Comparison of ENCODE assay signal across 15 cellular contexts in genomic region chr4:188008377-188008776, GRCh38. TPM values are rescaled to one million over a fixed set of nuclear protein-coding genes. Genes with fewer than 3 reads are reported as not detected.
DNase-seq lines count a peak whose midpoint lies in the region; ATAC-seq and TF ChIP-seq lines count a peak whose summit lies in the region.
"Had no signal": no experiment of that assay in that cellular context is flagged by ENCODE, and none has a peak within 500 bp of the region (broad histone marks: within the 10 kb centered on the region; RNA-seq: fewer than 3 reads in every experiment).

No MANE protein-coding gene starts in this region.

- no peak overlapping the region for H3K4me3 ChIP-seq in SJCRH30
- H3K4me3 ChIP-seq in Peyer's patch = no peak overlapping the region

- H3K27me3 Mint-ChIP-seq in HFFc6 (ENCODE audit: insufficient read depth) = no peaks in the 10 kb centered on the region
- H3K27me3 Mint-ChIP-seq in activated CD4-positive, alpha-beta memory T cell treated with anti-CD3 and anti-CD28 coated beads for 36 hours = no peaks in the 10 kb centered on the region
- H3K27me3 Mint-ChIP-seq: activated CD8-positive, alpha-beta T cell treated with anti-CD3 and anti-CD28 coated beads for 36 hours had no signal

- no peaks in the 10 kb centered on the region for H3K4me1 ChIP-seq in SJCRH30
- H3K4me1 ChIP-seq in Peyer's patch = no peaks in the 10 kb centered on the region
- H3K4me1 ChIP-seq: parathyroid adenoma had no signal

- intact Hi-C loops in activated CD4-positive, alpha-beta memory T cell treated with anti-CD3 and anti-CD28 coated beads for 36 hours (cut with micrococcal nuclease) = no loop called here

- H3K9me3 ChIP-seq in SJCRH30 (replicated peaks) (no peaks in the 10 kb centered on the region), Peyer's patch (no peaks in the 10 kb centered on the region)

- TF ChIP-seq CTCF in AG09319 (IDR thresholded peaks at IDR 0.05; ENCODE audit: low read depth, low read length) = no peak
- TF ChIP-seq CTCF in HFFc6 (IDR thresholded peaks at IDR 0.05) = no peak
- no peak for TF ChIP-seq CTCF in Peyer's patch (IDR thresholded peaks at IDR 0.05)

- H3K36me3 Mint-ChIP-seq in HFFc6 (ENCODE audit: low read depth) = peaks cover 4% of the 10 kb centered on the region
- H3K36me3 Mint-ChIP-seq in activated CD4-positive, alpha-beta memory T cell treated with anti-CD3 and anti-CD28 coated beads for 36 hours = no peaks in the 10 kb centered on the region

- CTCF ChIA-PET in activated CD4-positive, alpha-beta memory T cell treated with anti-CD3 and anti-CD28 coated beads for 36 hours (lab: Charles Lee) = no interaction called here

- no peaks in the 10 kb centered on the region for H3K27me3 ChIP-seq in SJCRH30
- no peaks in the 10 kb centered on the region for H3K27me3 ChIP-seq in Peyer's patch

- H3K36me3 ChIP-seq in SJCRH30 (no peaks in the 10 kb centered on the region), Peyer's patch (no peaks in the 10 kb centered on the region)

- peaks cover 8% of the 10 kb centered on the region; the same call in 1 of the 2 replicates for H3K4me1 Mint-ChIP-seq in HFFc6 (ENCODE audit: low read depth)
- no peaks in the 10 kb centered on the region for H3K4me1 Mint-ChIP-seq in activated CD4-positive, alpha-beta memory T cell treated with anti-CD3 and anti-CD28 coated beads for 36 hours (ENCODE audit: low read depth)

- DNase-seq in AG09319 (ENCODE audit: extremely low read depth, low read depth) = peak; percentile 11
- peak; percentile 61 for DNase-seq in HFFc6
- DNase-seq in SJCRH30 = peak; percentile 21 to 49
- DNase-seq in fibroblast of the conjunctiva (ENCODE audit: low read depth) = peak; percentile 83
- DNase-seq in NCI-H1694 (lab: John Stamatoyannopoulos, UW) = no peak
- DNase-seq in activated CD4-positive, alpha-beta memory T cell treated with anti-CD3 and anti-CD28 coated beads for 36 hours = no peak
- no peak for DNase-seq in Peyer's patch
- DNase-seq: activated CD8-positive, alpha-beta T cell treated with anti-CD3 and anti-CD28 coated beads for 36 hours; COR-L47; NCI-H226; stimulated activated CD4-positive, alpha-beta T cell treated with anti-CD3 and anti-CD28 coated beads, Interleukin-2, amount 100 ng/mL, for 48 hours; T-helper 1 cell had no signal

- ATAC-seq in HG02763 (IDR thresholded peaks at IDR 0.05; ENCODE audit: unreplicated experiment) = no peak
- ATAC-seq: activated CD8-positive, alpha-beta T cell treated with anti-CD3 and anti-CD28 coated beads for 36 hours; esophagus mucosa had no signal

- H3K9me3 Mint-ChIP-seq in HFFc6 = peaks cover 14% of the 10 kb centered on the region
- peaks cover 8% of the 10 kb centered on the region for H3K9me3 Mint-ChIP-seq in activated CD4-positive, alpha-beta memory T cell treated with anti-CD3 and anti-CD28 coated beads for 36 hours

- no peak overlapping the region for H3K27ac ChIP-seq in SJCRH30
- no peak overlapping the region for H3K27ac ChIP-seq in Peyer's patch
- H3K27ac ChIP-seq: parathyroid adenoma had no signal

- no peak for TF ChIP-seq POLR2A in Peyer's patch (IDR thresholded peaks at IDR 0.05)

- POLR2A ChIA-PET in activated CD4-positive, alpha-beta memory T cell treated with anti-CD3 and anti-CD28 coated beads for 36 hours (lab: Charles Lee) = no interaction called here

- no peak overlapping the region for H3K27ac Mint-ChIP-seq in HFFc6
- H3K27ac Mint-ChIP-seq in activated CD4-positive, alpha-beta memory T cell treated with anti-CD3 and anti-CD28 coated beads for 36 hours = no peak overlapping the region
- H3K27ac Mint-ChIP-seq: activated CD8-positive, alpha-beta T cell treated with anti-CD3 and anti-CD28 coated beads for 36 hours had no signal

- no peak overlapping the region for H3K4me3 Mint-ChIP-seq in HFFc6
- H3K4me3 Mint-ChIP-seq in activated CD4-positive, alpha-beta memory T cell treated with anti-CD3 and anti-CD28 coated beads for 36 hours = no peak overlapping the region
- H3K4me3 Mint-ChIP-seq: activated CD8-positive, alpha-beta T cell treated with anti-CD3 and anti-CD28 coated beads for 36 hours had no signal

RNA-seq across cellular contexts. Expression of gene ZFP42, which starts 12.8 kb away (rescaled TPM):
- not detected for total RNA-seq in HFFc6 (2021; fragmentation: NEBNext Ultra II Directional; extraction: Animal tissue kit (Norgen Biotek cat#: 25700))
- total RNA-seq in SJCRH30 (2014; rRNA removed; shearing (Covaris generic)) = not detected in 2 replicates
- total RNA-seq in activated CD4-positive, alpha-beta memory T cell treated with anti-CD3 and anti-CD28 coated beads for 36 hours = not detected
- not detected for total RNA-seq in Peyer's patch
- total RNA-seq: activated CD8-positive, alpha-beta T cell treated with anti-CD3 and anti-CD28 coated beads for 36 hours; esophagus mucosa had no signal

Comparison
In these comparisons a context has a peak if more than half of its experiments do, and no peak if none do; other contexts are left out.
1. DNase-seq: peak in AG09319 (single experiment), HFFc6 (single experiment), SJCRH30 (2 of 2) and fibroblast of the conjunctiva (single experiment); none in NCI-H1694 (single experiment), activated CD4-positive, alpha-beta memory T cell treated with anti-CD3 and anti-CD28 coated beads for 36 hours (single experiment) and Peyer's patch (0 of 3).